ENCODE assay signal across 20 cellular contexts in the genomic region with DNA sequence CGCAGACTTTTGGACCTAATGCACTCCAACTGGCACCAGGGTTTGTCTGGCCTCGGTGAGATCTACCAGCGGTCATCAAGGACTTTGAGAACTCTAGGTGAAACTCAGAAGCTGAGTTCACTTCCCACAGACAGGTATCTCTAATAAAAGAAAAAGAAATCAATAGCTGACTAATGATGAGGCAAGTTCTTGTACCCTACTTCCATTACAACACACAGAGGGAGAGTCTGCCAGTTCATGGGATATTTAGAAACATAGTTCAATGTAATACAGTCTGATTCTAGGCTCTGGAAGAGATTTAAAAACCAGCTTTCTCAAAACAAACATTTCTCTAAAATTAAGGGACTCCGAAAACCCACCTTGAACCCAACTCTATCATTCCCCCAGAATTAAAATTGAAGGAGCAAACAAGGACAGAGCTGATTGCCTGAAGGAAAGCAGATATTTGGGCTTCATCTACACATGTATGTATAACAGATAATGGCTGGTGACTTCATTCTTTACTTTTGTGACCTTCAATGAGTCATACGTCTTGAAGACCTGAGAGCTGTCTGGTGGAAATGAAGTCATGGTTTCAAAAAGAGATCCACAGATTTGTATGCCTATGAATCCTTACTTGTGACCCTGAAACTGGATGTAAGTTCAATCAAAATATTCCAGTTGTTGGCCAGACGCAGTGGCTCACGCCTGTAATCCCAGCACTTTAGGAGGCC. TPM values are rescaled to one million over a fixed set of nuclear protein-coding genes. Genes with fewer than 3 reads are reported as not detected.
A peak's percentile ranks its signal among the peaks of the same experiment; 100 is the strongest.
DNase-seq lines count a peak whose midpoint lies in the region; ATAC-seq, FAIRE-seq and TF ChIP-seq lines count a peak whose summit lies in the region.
"Had no signal": no experiment of that assay in that cellular context is flagged by ENCODE, and none has a peak within 500 bp of the region (broad histone marks: within the 10 kb centered on the region; RNA-seq: fewer than 3 reads in every experiment).

No MANE protein-coding gene starts in this region.

- H3K4me3 ChIP-seq in HEK293 (ENCODE audit: low read depth, low read length) (no peak overlapping the region), bronchial epithelial cell (ENCODE audit: low read depth, low read length) (no peak overlapping the region), pancreas (no peak overlapping the region), heart right ventricle (no peak overlapping the region), MM.1S (ENCODE audit: low read length) (no peak overlapping the region)

- peaks cover 9% of the 10 kb centered on the region for H3K4me1 ChIP-seq in HEK293 (ENCODE audit: control insufficient read depth, insufficient read depth, low read length)
- H3K4me1 ChIP-seq in pancreas: peaks cover 8 to 18% (median 13%) of the 10 kb centered on the region in 3 donors
- no peaks in the 10 kb centered on the region for H3K4me1 ChIP-seq in heart right ventricle
- H3K4me1 ChIP-seq in MM.1S (ENCODE audit: low read length): no peaks in the 10 kb centered on the region
- H3K4me1 ChIP-seq: BE2C had no signal

- H3K4me2 ChIP-seq in MM.1S (ENCODE audit: low read depth, low read length): no peak overlapping the region

- H3K79me2 ChIP-seq in MM.1S (ENCODE audit: low read length): no peaks in the 10 kb centered on the region

- POLR2A ChIA-PET in HEK293 (lab: Yijun Ruan, JAX): no interaction called here

- FAIRE-seq in bronchial epithelial cell (lab: Jason Lieb, UNC) (no peak), pancreas (lab: Jason Lieb, UNC) (no peak)
- FAIRE-seq: D721Med, GM12892 had no signal

- H3K9me2 ChIP-seq in MM.1S (replicated peaks; ENCODE audit: insufficient read depth, low read length): no peaks in the 10 kb centered on the region

- H2AFZ ChIP-seq in MM.1S (ENCODE audit: low read length): no peak overlapping the region

- no peaks in the 10 kb centered on the region for H3F3A ChIP-seq in MM.1S (ENCODE audit: insufficient read depth, low read length)

- CTCF ChIA-PET in HEK293 (lab: Yijun Ruan, JAX): interaction anchor here (0.5 to 0.6 kb wide), 2 partner anchors 297 to 467 kb away, joined by 3 to 4 read pairs; no protein-coding TSS in a partner anchor

- no peaks in the 10 kb centered on the region for H4K20me1 ChIP-seq in MM.1S (ENCODE audit: insufficient read depth, low read length)

- DNase-seq in RKO (ENCODE audit: low spot score): peak; percentile 23
- DNase-seq in bronchial epithelial cell (ENCODE audit: low read depth): peak; percentile 11
- peak in 3 of 6 donors; percentile 9 to 44 (median 25) for DNase-seq in pancreas
- DNase-seq in activated naive CD4-positive, alpha-beta T cell treated with anti-CD3 and anti-CD28 coated beads, Interleukin-2, amount 50 U/mL, for 72 hours (ENCODE audit: low spot score in 2 of 2): no peak
- no peak for DNase-seq in heart right ventricle
- DNase-seq in MM.1S: no peak
- DNase-seq: BE2C; CD8-positive, alpha-beta T cell; COR-L47; DMS153; DMS79 treated with DMSO at 0.1 percent for 48 hours; GDM1; HCEC 1CT had no signal

- no peaks in the 10 kb centered on the region for H3K27me3 ChIP-seq in bronchial epithelial cell (ENCODE audit: control insufficient read depth, insufficient read depth, low read length)
- no peaks in the 10 kb centered on the region for H3K27me3 ChIP-seq in pancreas
- peaks cover 0 to 2% (median 0%) of the 10 kb centered on the region in 7 donors for H3K27me3 ChIP-seq in heart right ventricle
- H3K27me3 ChIP-seq in MM.1S (replicated peaks; ENCODE audit: insufficient read depth, low read length): no peaks in the 10 kb centered on the region
- H3K27me3 ChIP-seq: BE2C had no signal

- WGBS in pancreas, 2 donors: 65 to 66% methylated on average over 7 of the region's 7 CpGs
- WGBS in heart right ventricle, 2 donors: 83 to 87% methylated on average over 7 of the region's 7 CpGs

- H3K27ac ChIP-seq in HEK293 (ENCODE audit: extremely low read depth, low read depth, low read length): no peak overlapping the region
- H3K27ac ChIP-seq in pancreas: peak overlapping the region in 3 of 4 donors; percentile 60 to 95 (median 84)
- no peak overlapping the region for H3K27ac ChIP-seq in heart right ventricle
- H3K27ac ChIP-seq in MM.1S (ENCODE audit: low read length): no peak overlapping the region
- H3K27ac ChIP-seq: C4-2B had no signal

- H3K9me3 ChIP-seq in HEK293 (ENCODE audit: control insufficient read depth, insufficient read depth, low read depth, low read length): no peaks in the 10 kb centered on the region
- H3K9me3 ChIP-seq in pancreas: no peaks in the 10 kb centered on the region
- peaks cover 0 to 7% (median 0%) of the 10 kb centered on the region in 11 donors for H3K9me3 ChIP-seq in heart right ventricle
- no peaks in the 10 kb centered on the region for H3K9me3 ChIP-seq in MM.1S (replicated peaks; ENCODE audit: insufficient read depth, low read length)
- H3K9me3 ChIP-seq: BE2C had no signal

- H3K9ac ChIP-seq in MM.1S (ENCODE audit: low read length): no peak overlapping the region

- intact Hi-C loops in pancreas (cut with DNase I) (no loop called here), heart right ventricle (cut with DNase I) (no loop called here)

- no peaks in the 10 kb centered on the region for H3K36me3 ChIP-seq in HEK293 (ENCODE audit: control insufficient read depth in 2 of 2, insufficient read depth in 1 of 2, low read length in 2 of 2)
- H3K36me3 ChIP-seq in bronchial epithelial cell (ENCODE audit: control insufficient read depth, insufficient read depth, low read length): no peaks in the 10 kb centered on the region
- H3K36me3 ChIP-seq in pancreas: peaks cover 0 to 14% (median 0%) of the 10 kb centered on the region in 3 donors
- no peaks in the 10 kb centered on the region for H3K36me3 ChIP-seq in heart right ventricle
- H3K36me3 ChIP-seq in MM.1S (replicated peaks; ENCODE audit: insufficient read depth, low read length): no peaks in the 10 kb centered on the region
- H3K36me3 ChIP-seq: BE2C had no signal

- no peak overlapping the region for H3K27ac Mint-ChIP-seq in activated naive CD4-positive, alpha-beta T cell treated with anti-CD3 and anti-CD28 coated beads, Interleukin-2, amount 50 U/mL, for 72 hours
- H3K27ac Mint-ChIP-seq: CD8-positive, alpha-beta T cell had no signal

- peaks cover 0 to 5% of the 10 kb centered on the region in 2 donors for H3K9me3 Mint-ChIP-seq in activated naive CD4-positive, alpha-beta T cell treated with anti-CD3 and anti-CD28 coated beads, Interleukin-2, amount 50 U/mL, for 72 hours
- H3K9me3 Mint-ChIP-seq: CD8-positive, alpha-beta T cell had no signal

- H3K36me3 Mint-ChIP-seq in activated naive CD4-positive, alpha-beta T cell treated with anti-CD3 and anti-CD28 coated beads, Interleukin-2, amount 50 U/mL, for 72 hours: peaks cover 0 to 5% of the 10 kb centered on the region in 2 donors
- H3K36me3 Mint-ChIP-seq: CD8-positive, alpha-beta T cell had no signal

- ATAC-seq in pancreas (peak in 2 of 4 donors; percentile 6 to 16), heart right ventricle (no peak)
- ATAC-seq in activated naive CD4-positive, alpha-beta T cell treated with anti-CD3 and anti-CD28 coated beads, Interleukin-2, amount 50 U/mL, for 72 hours: no peak
- ATAC-seq: CD8-positive, alpha-beta T cell had no signal

- TF ChIP-seq CTCF in HEK293 (tag by site-specific recombination; IDR thresholded peaks at IDR 0.05) (no peak), bronchial epithelial cell (IDR thresholded peaks at IDR 0.05; ENCODE audit: insufficient read depth, low read length, severe bottlenecking) (no peak), pancreas (IDR thresholded peaks at IDR 0.05) (no peak), heart right ventricle (IDR thresholded peaks at IDR 0.05) (no peak), MM.1S (IDR thresholded peaks at IDR 0.05; ENCODE audit: low read length) (no peak)

TF ChIP-seq in HEK293, 187 proteins besides CTCF, POLR2A, EP300 and RAD21 (continues in another document):
- no peak for TF ChIP-seq ZNF830 (tag by site-specific recombination; IDR thresholded peaks at IDR 0.05; ENCODE audit: low read depth)
- TF ChIP-seq, protein P1, sequence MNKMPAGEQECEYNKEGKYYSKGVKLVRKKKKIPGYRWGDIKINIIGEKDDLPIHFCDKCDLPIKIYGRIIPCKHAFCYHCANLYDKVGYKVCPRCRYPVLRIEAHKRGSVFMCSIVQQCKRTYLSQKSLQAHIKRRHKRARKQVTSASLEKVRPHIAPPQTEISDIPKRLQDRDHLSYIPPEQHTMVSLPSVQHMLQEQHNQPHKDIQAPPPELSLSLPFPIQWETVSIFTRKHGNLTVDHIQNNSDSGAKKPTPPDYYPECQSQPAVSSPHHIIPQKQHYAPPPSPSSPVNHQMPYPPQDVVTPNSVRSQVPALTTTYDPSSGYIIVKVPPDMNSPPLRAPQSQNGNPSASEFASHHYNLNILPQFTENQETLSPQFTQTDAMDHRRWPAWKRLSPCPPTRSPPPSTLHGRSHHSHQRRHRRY (tag by site-specific recombination; IDR thresholded peaks at IDR 0.05): no peak
- no peak for TF ChIP-seq HOXC10 (CRISPR knock-in tag; IDR thresholded peaks at IDR 0.05)
- peak; percentile 84 for TF ChIP-seq ZNF629 (tag by site-specific recombination; IDR thresholded peaks at IDR 0.05)
- no peak for TF ChIP-seq ZNF138 (tag by site-specific recombination; IDR thresholded peaks at IDR 0.05; ENCODE audit: borderline replicate concordance)
- no peak for TF ChIP-seq KLF9 (tag by site-specific recombination; IDR thresholded peaks at IDR 0.05; ENCODE audit: low read depth)
- TF ChIP-seq ZNF214 (tag by site-specific recombination; IDR thresholded peaks at IDR 0.05; ENCODE audit: borderline replicate concordance): no peak
- no peak for TF ChIP-seq HOXD13 (CRISPR knock-in tag; IDR thresholded peaks at IDR 0.05; ENCODE audit: borderline replicate concordance)

RNA-seq across cellular contexts. Expression of a gene that starts 2.7 kb away (rescaled TPM):
- total RNA-seq in bronchial epithelial cell: not detected in 2 replicates
- 1,000 to 10,000 TPM; 4,088 to 8,927 (median 4,675) TPM for total RNA-seq in pancreas
- 1,000 to 10,000 TPM; 3,212 to 6,957 TPM for polyA plus RNA-seq in pancreas
- total RNA-seq in activated naive CD4-positive, alpha-beta T cell treated with anti-CD3 and anti-CD28 coated beads, Interleukin-2, amount 50 U/mL, for 72 hours: not detected
- total RNA-seq in heart right ventricle: 1 to 10 TPM in 1 of 10 donors, under 1 TPM in 6, not detected in 3; 0.31 to 1.2 (median 0.69) TPM
- polyA plus RNA-seq in heart right ventricle: under 1 TPM in 1 of 2 donors, not detected in 1; 0.16 TPM
- total RNA-seq: A172; CD8-positive, alpha-beta T cell; H4 had no signal
- polyA plus RNA-seq: AG04450 had no signal

RNA-seq across cellular contexts. Expression of a gene that starts 32.7 kb away (rescaled TPM):
- total RNA-seq in bronchial epithelial cell (not detected in 2 replicates), pancreas (1,000 to 10,000 TPM in 5 of 6 donors, 100 to 1,000 TPM in 1; 455 to 7,545 (median 2,236) TPM), heart right ventricle (not detected)
- polyA plus RNA-seq in pancreas (1,000 to 10,000 TPM; 1,594 to 2,679 TPM), heart right ventricle (under 1 TPM in 1 of 2 donors, not detected in 1; 0.20 TPM)
- not detected for total RNA-seq in activated naive CD4-positive, alpha-beta T cell treated with anti-CD3 and anti-CD28 coated beads, Interleukin-2, amount 50 U/mL, for 72 hours
- total RNA-seq: A172; CD8-positive, alpha-beta T cell; H4 had no signal
- polyA plus RNA-seq: AG04450 had no signal

RNA-seq across cellular contexts. Expression of a gene that starts 42.3 kb away (rescaled TPM):
- total RNA-seq in bronchial epithelial cell (under 0.01 TPM in 2 replicates), pancreas (over 10,000 TPM in 4 of 6 donors, 1,000 to 10,000 TPM in 2; 6,750 to 39,320 (median 11,574) TPM), heart right ventricle (1 to 10 TPM in 7 of 10 donors, not detected in 3; 1.5 to 2.1 (median 2.0) TPM)
- polyA plus RNA-seq in pancreas (1,000 to 10,000 TPM; 1,789 to 4,189 TPM), heart right ventricle (under 1 TPM in 1 of 2 donors, not detected in 1; 0.10 TPM)
- not detected for total RNA-seq in activated naive CD4-positive, alpha-beta T cell treated with anti-CD3 and anti-CD28 coated beads, Interleukin-2, amount 50 U/mL, for 72 hours
- total RNA-seq: A172; CD8-positive, alpha-beta T cell; H4 had no signal
- polyA plus RNA-seq: AG04450 had no signal

Comparison
In these comparisons a context has a peak if more than half of its experiments do, and no peak if none do; other contexts are left out.
1. H3K27ac ChIP-seq: peak in pancreas (3 of 4); none in HEK293 (single experiment), heart right ventricle (0 of 10) and MM.1S (single experiment).
2. DNase-seq: peak in RKO (single experiment) and bronchial epithelial cell (single experiment); none in activated naive CD4-positive, alpha-beta T cell treated with anti-CD3 and anti-CD28 coated beads, Interleukin-2, amount 50 U/mL, for 72 hours (0 of 2), heart right ventricle (0 of 2) and MM.1S (single experiment).
3. RNA of a gene that starts 2.7 kb away (total RNA-seq): 4,088 to 8,927 TPM in pancreas; 0.31 to 1.2 TPM in heart right ventricle, not detected in bronchial epithelial cell and not detected in activated naive CD4-positive, alpha-beta T cell treated with anti-CD3 and anti-CD28 coated beads, Interleukin-2, amount 50 U/mL, for 72 hours; every median in the first group is over 1,000 times any median in the second.
4. RNA of a gene that starts 32.7 kb away (total RNA-seq): 455 to 7,545 TPM in pancreas; not detected in heart right ventricle, not detected in bronchial epithelial cell and not detected in activated naive CD4-positive, alpha-beta T cell treated with anti-CD3 and anti-CD28 coated beads, Interleukin-2, amount 50 U/mL, for 72 hours; every median in the first group is over 100 times any median in the second.
5. RNA of a gene that starts 42.3 kb away (total RNA-seq): 6,750 to 39,320 TPM in pancreas; 1.5 to 2.1 TPM in heart right ventricle, under 0.01 TPM in bronchial epithelial cell and not detected in activated naive CD4-positive, alpha-beta T cell treated with anti-CD3 and anti-CD28 coated beads, Interleukin-2, amount 50 U/mL, for 72 hours; every median in the first group is over 1,000 times any median in the second.